In genomic region chr4:121846662-121847061, GRCh38 we compare ENCODE assay signal across 26 cellular contexts. TPM values are rescaled to one million over a fixed set of nuclear protein-coding genes. Genes with fewer than 3 reads are reported as not detected.
DNase-seq lines count a peak whose midpoint lies in the region; ATAC-seq, FAIRE-seq and TF ChIP-seq lines count a peak whose summit lies in the region.
"Had no signal": no experiment of that assay in that cellular context is flagged by ENCODE, and none has a peak within 500 bp of the region (broad histone marks: within the 10 kb centered on the region; RNA-seq: fewer than 3 reads in every experiment).

No MANE protein-coding gene starts in this region.

- H3K4me1 Mint-ChIP-seq in activated CD8-positive, alpha-beta T cell treated with anti-CD3 and anti-CD28 coated beads for 36 hours (ENCODE audit: low read depth), result no peaks in the 10 kb centered on the region
- H3K4me1 Mint-ChIP-seq in activated CD8-positive, alpha-beta T cell treated with anti-CD3 and anti-CD28 coated beads, Interleukin-2, amount 10 ng/mL, durations not matched to agents 7 days and 5 days (ENCODE audit: low read depth), result no peaks in the 10 kb centered on the region
- H3K4me1 Mint-ChIP-seq in stimulated activated effector memory CD8-positive, alpha-beta T cell treated with anti-CD3 and anti-CD28 coated beads, Interleukin-12 subunit alpha, Interleukin-12 subunit beta, amount 100 ng/mL, for 72 hours, result no peaks in the 10 kb centered on the region
- H3K4me1 Mint-ChIP-seq: CD14-positive monocyte; CD8-positive, alpha-beta memory T cell had no signal

- no peaks in the 10 kb centered on the region for H3K9me3 ChIP-seq in SJCRH30 (replicated peaks)
- H3K9me3 ChIP-seq: A549; BE2C; BLaER1 treated with 17β-estradiol and CSF1 and Interleukin-3, amounts not matched to agents 10 nM and 100 nM; HAP-1 had no signal

- H3K27ac Mint-ChIP-seq in activated CD8-positive, alpha-beta T cell treated with anti-CD3 and anti-CD28 coated beads for 36 hours, result peak overlapping the region; percentile 12
- no peak overlapping the region for H3K27ac Mint-ChIP-seq in activated CD8-positive, alpha-beta T cell treated with anti-CD3 and anti-CD28 coated beads, Interleukin-2, amount 10 ng/mL, durations not matched to agents 7 days and 5 days
- no peak overlapping the region for H3K27ac Mint-ChIP-seq in stimulated activated effector memory CD8-positive, alpha-beta T cell treated with anti-CD3 and anti-CD28 coated beads, Interleukin-12 subunit alpha, Interleukin-12 subunit beta, amount 100 ng/mL, for 72 hours
- H3K27ac Mint-ChIP-seq in activated naive CD4-positive, alpha-beta T cell treated with anti-CD3 and anti-CD28 coated beads, Interleukin-2, amount 50 U/mL, for 72 hours, result no peak overlapping the region
- H3K27ac Mint-ChIP-seq: CD4-positive, alpha-beta T cell; HFFc6 had no signal

- no peak for TF ChIP-seq POLR2A in GM12891 (IDR thresholded peaks at IDR 0.05; ENCODE audit: low read depth, low read length)

- H3K4me1 ChIP-seq in SJCRH30, result no peaks in the 10 kb centered on the region
- H3K4me1 ChIP-seq: A549; BE2C; BLaER1 treated with 17β-estradiol and CSF1 and Interleukin-3, amounts not matched to agents 10 nM and 100 nM; HAP-1 had no signal

- intact Hi-C loops in activated CD8-positive, alpha-beta T cell treated with anti-CD3 and anti-CD28 coated beads for 36 hours (cut with micrococcal nuclease), result no loop called here

- no peak for DNase-seq in activated CD8-positive, alpha-beta T cell treated with anti-CD3 and anti-CD28 coated beads for 36 hours
- DNase-seq in activated CD8-positive, alpha-beta T cell treated with anti-CD3 and anti-CD28 coated beads, Interleukin-2, amount 10 ng/mL, durations not matched to agents 7 days and 5 days, result no peak
- DNase-seq in GM12891 (ENCODE audit: insufficient read length, low spot score), result no peak
- DNase-seq in stimulated activated effector memory CD8-positive, alpha-beta T cell treated with anti-CD3 and anti-CD28 coated beads, Interleukin-12 subunit alpha, Interleukin-12 subunit beta, amount 100 ng/mL, for 72 hours (ENCODE audit: low spot score in 2 of 2), result no peak
- no peak for DNase-seq in activated naive CD4-positive, alpha-beta T cell treated with anti-CD3 and anti-CD28 coated beads, Interleukin-2, amount 50 U/mL, for 72 hours (ENCODE audit: low spot score in 2 of 2)
- no peak for DNase-seq in SJCRH30
- DNase-seq: 8988T; ACHN; AML-193; BE2C; CD4-positive, alpha-beta T cell; CD8-positive, alpha-beta memory T cell; DMS 273 treated with DMSO at 0.1 percent for 48 hours; DMS79; EL; GDM1; GOT3; HFFc6 had no signal

- no peak overlapping the region for H3K27ac ChIP-seq in SJCRH30
- H3K27ac ChIP-seq: A549; BLaER1 treated with 17β-estradiol and CSF1 and Interleukin-3, amounts not matched to agents 10 nM and 100 nM had no signal

- H3K9me3 Mint-ChIP-seq in activated CD8-positive, alpha-beta T cell treated with anti-CD3 and anti-CD28 coated beads for 36 hours, result no peaks in the 10 kb centered on the region
- H3K9me3 Mint-ChIP-seq in activated CD8-positive, alpha-beta T cell treated with anti-CD3 and anti-CD28 coated beads, Interleukin-2, amount 10 ng/mL, durations not matched to agents 7 days and 5 days (ENCODE audit: insufficient read depth), result no peaks in the 10 kb centered on the region
- H3K9me3 Mint-ChIP-seq in stimulated activated effector memory CD8-positive, alpha-beta T cell treated with anti-CD3 and anti-CD28 coated beads, Interleukin-12 subunit alpha, Interleukin-12 subunit beta, amount 100 ng/mL, for 72 hours, result no peaks in the 10 kb centered on the region
- no peaks in the 10 kb centered on the region for H3K9me3 Mint-ChIP-seq in activated naive CD4-positive, alpha-beta T cell treated with anti-CD3 and anti-CD28 coated beads, Interleukin-2, amount 50 U/mL, for 72 hours
- H3K9me3 Mint-ChIP-seq: CD14-positive monocyte; CD4-positive, alpha-beta T cell; CD8-positive, alpha-beta memory T cell; HFFc6 had no signal

- peak; percentile 50 for FAIRE-seq in GM12891 (lab: Jason Lieb, UNC)
- FAIRE-seq: A549, GM12878, GM18507, H54 had no signal

- H3K36me3 Mint-ChIP-seq in activated CD8-positive, alpha-beta T cell treated with anti-CD3 and anti-CD28 coated beads for 36 hours (ENCODE audit: low read depth), result peaks cover 17% of the 10 kb centered on the region
- H3K36me3 Mint-ChIP-seq in activated CD8-positive, alpha-beta T cell treated with anti-CD3 and anti-CD28 coated beads, Interleukin-2, amount 10 ng/mL, durations not matched to agents 7 days and 5 days (ENCODE audit: low read depth), result peaks cover 14% of the 10 kb centered on the region
- peaks cover 27% of the 10 kb centered on the region for H3K36me3 Mint-ChIP-seq in stimulated activated effector memory CD8-positive, alpha-beta T cell treated with anti-CD3 and anti-CD28 coated beads, Interleukin-12 subunit alpha, Interleukin-12 subunit beta, amount 100 ng/mL, for 72 hours
- H3K36me3 Mint-ChIP-seq in activated naive CD4-positive, alpha-beta T cell treated with anti-CD3 and anti-CD28 coated beads, Interleukin-2, amount 50 U/mL, for 72 hours, result peaks cover 0 to 9% of the 10 kb centered on the region in 2 donors

- no peak for TF ChIP-seq CTCF in activated CD8-positive, alpha-beta T cell treated with anti-CD3 and anti-CD28 coated beads for 36 hours (IDR thresholded peaks at IDR 0.05)

- H3K4me3 ChIP-seq in SJCRH30, result no peak overlapping the region
- H3K4me3 ChIP-seq: A549; BLaER1 treated with 17β-estradiol and CSF1 and Interleukin-3, amounts not matched to agents 10 nM and 100 nM; GM12878; HAP-1 had no signal

- POLR2A ChIA-PET in activated CD8-positive, alpha-beta T cell treated with anti-CD3 and anti-CD28 coated beads for 36 hours (lab: Charles Lee), result no interaction called here
- POLR2A ChIA-PET in activated CD8-positive, alpha-beta T cell treated with anti-CD3 and anti-CD28 coated beads, Interleukin-2, amount 10 ng/mL, durations not matched to agents 7 days and 5 days (lab: Charles Lee), result no interaction called here

- no peaks in the 10 kb centered on the region for H3K27me3 ChIP-seq in SJCRH30
- H3K27me3 ChIP-seq: BE2C; BLaER1 treated with 17β-estradiol and CSF1 and Interleukin-3, amounts not matched to agents 10 nM and 100 nM had no signal

- CTCF ChIA-PET in activated CD8-positive, alpha-beta T cell treated with anti-CD3 and anti-CD28 coated beads for 36 hours (lab: Charles Lee), result no interaction called here
- CTCF ChIA-PET in activated CD8-positive, alpha-beta T cell treated with anti-CD3 and anti-CD28 coated beads, Interleukin-2, amount 10 ng/mL, durations not matched to agents 7 days and 5 days (lab: Charles Lee), result interaction anchor here (1.1 kb wide), 1 partner anchor 20 kb away, joined by 3 read pairs; no protein-coding TSS in a partner anchor

- H3K4me3 Mint-ChIP-seq in activated CD8-positive, alpha-beta T cell treated with anti-CD3 and anti-CD28 coated beads for 36 hours, result no peak overlapping the region
- H3K4me3 Mint-ChIP-seq in activated CD8-positive, alpha-beta T cell treated with anti-CD3 and anti-CD28 coated beads, Interleukin-2, amount 10 ng/mL, durations not matched to agents 7 days and 5 days, result no peak overlapping the region
- no peak overlapping the region for H3K4me3 Mint-ChIP-seq in stimulated activated effector memory CD8-positive, alpha-beta T cell treated with anti-CD3 and anti-CD28 coated beads, Interleukin-12 subunit alpha, Interleukin-12 subunit beta, amount 100 ng/mL, for 72 hours
- H3K4me3 Mint-ChIP-seq: CD14-positive monocyte; CD4-positive, alpha-beta T cell; CD8-positive, alpha-beta memory T cell; HFFc6 had no signal

- peaks cover 25% of the 10 kb centered on the region for H3K36me3 ChIP-seq in SJCRH30
- H3K36me3 ChIP-seq: BE2C had no signal

- peak; percentile 56 for ATAC-seq in activated CD8-positive, alpha-beta T cell treated with anti-CD3 and anti-CD28 coated beads for 36 hours
- ATAC-seq in activated CD8-positive, alpha-beta T cell treated with anti-CD3 and anti-CD28 coated beads, Interleukin-2, amount 10 ng/mL, durations not matched to agents 7 days and 5 days, result no peak
- ATAC-seq in HG02885 (IDR thresholded peaks at IDR 0.05; ENCODE audit: poor library complexity, unreplicated experiment), result peak; percentile 87
- peak; percentile 90 for ATAC-seq in stimulated activated effector memory CD8-positive, alpha-beta T cell treated with anti-CD3 and anti-CD28 coated beads, Interleukin-12 subunit alpha, Interleukin-12 subunit beta, amount 100 ng/mL, for 72 hours
- ATAC-seq in activated naive CD4-positive, alpha-beta T cell treated with anti-CD3 and anti-CD28 coated beads, Interleukin-2, amount 50 U/mL, for 72 hours, result no peak
- ATAC-seq: A549, GM12878 had no signal

- no peaks in the 10 kb centered on the region for H3K27me3 Mint-ChIP-seq in activated CD8-positive, alpha-beta T cell treated with anti-CD3 and anti-CD28 coated beads for 36 hours
- no peaks in the 10 kb centered on the region for H3K27me3 Mint-ChIP-seq in activated CD8-positive, alpha-beta T cell treated with anti-CD3 and anti-CD28 coated beads, Interleukin-2, amount 10 ng/mL, durations not matched to agents 7 days and 5 days (ENCODE audit: low read depth)
- H3K27me3 Mint-ChIP-seq: CD4-positive, alpha-beta T cell; CD8-positive, alpha-beta memory T cell had no signal

TF ChIP-seq in GM12891, 5 proteins besides CTCF, POLR2A, EP300 and RAD21 (continues in another document):
- TF ChIP-seq TAF1 (IDR thresholded peaks at IDR 0.05; ENCODE audit: low read depth, low read length), result no peak

RNA-seq across cellular contexts. Expression of gene CCNA2, which starts 23.0 kb away (rescaled TPM):
- total RNA-seq in activated CD8-positive, alpha-beta T cell treated with anti-CD3 and anti-CD28 coated beads for 36 hours, result 100 to 1,000 TPM; 102 to 105 TPM
- 100 to 1,000 TPM; 131 to 132 TPM for total RNA-seq in activated CD8-positive, alpha-beta T cell treated with anti-CD3 and anti-CD28 coated beads, Interleukin-2, amount 10 ng/mL, durations not matched to agents 7 days and 5 days
- 29.0 TPM for polyA plus RNA-seq in GM12891 (2012; ENCODE audit: low read depth, missing spikeins)
- total RNA-seq in activated naive CD4-positive, alpha-beta T cell treated with anti-CD3 and anti-CD28 coated beads, Interleukin-2, amount 50 U/mL, for 72 hours, result 100 to 1,000 TPM; 105 to 125 TPM
- 226 TPM in 2 replicates for total RNA-seq in SJCRH30 (2014; rRNA removed; shearing (Covaris generic))

RNA-seq across cellular contexts. Expression of gene BBS7, which starts 23.6 kb away (rescaled TPM):
- 10 to 100 TPM; 12.7 to 15.8 TPM for total RNA-seq in activated CD8-positive, alpha-beta T cell treated with anti-CD3 and anti-CD28 coated beads for 36 hours
- total RNA-seq in activated CD8-positive, alpha-beta T cell treated with anti-CD3 and anti-CD28 coated beads, Interleukin-2, amount 10 ng/mL, durations not matched to agents 7 days and 5 days, result 10 to 100 TPM; 16.4 to 18.5 TPM
- polyA plus RNA-seq in GM12891 (2012; ENCODE audit: low read depth, missing spikeins), result 3.9 TPM
- 10 to 100 TPM; 13.9 to 17.6 TPM for total RNA-seq in activated naive CD4-positive, alpha-beta T cell treated with anti-CD3 and anti-CD28 coated beads, Interleukin-2, amount 50 U/mL, for 72 hours
- total RNA-seq in SJCRH30 (2014; rRNA removed; shearing (Covaris generic)), result 19.8 and 22.3 TPM in 2 replicates

RNA-seq across cellular contexts. Expression of gene EXOSC9, which starts 45.5 kb away (rescaled TPM):
- 10 to 100 TPM; 75.8 to 76.8 TPM for total RNA-seq in activated CD8-positive, alpha-beta T cell treated with anti-CD3 and anti-CD28 coated beads for 36 hours
- total RNA-seq in activated CD8-positive, alpha-beta T cell treated with anti-CD3 and anti-CD28 coated beads, Interleukin-2, amount 10 ng/mL, durations not matched to agents 7 days and 5 days, result 10 to 100 TPM; 54.2 to 56.8 TPM
- 51.2 TPM for polyA plus RNA-seq in GM12891 (2012; ENCODE audit: low read depth, missing spikeins)
- 10 to 100 TPM; 66.3 to 75.4 TPM for total RNA-seq in activated naive CD4-positive, alpha-beta T cell treated with anti-CD3 and anti-CD28 coated beads, Interleukin-2, amount 50 U/mL, for 72 hours
- total RNA-seq in SJCRH30 (2014; rRNA removed; shearing (Covaris generic)), result 92.7 and 115 TPM in 2 replicates

Comparison
In these comparisons a context has a peak if more than half of its experiments do, and no peak if none do; other contexts are left out.
1. ATAC-seq: peak in activated CD8-positive, alpha-beta T cell treated with anti-CD3 and anti-CD28 coated beads for 36 hours (single experiment), HG02885 (single experiment) and stimulated activated effector memory CD8-positive, alpha-beta T cell treated with anti-CD3 and anti-CD28 coated beads, Interleukin-12 subunit alpha, Interleukin-12 subunit beta, amount 100 ng/mL, for 72 hours (single experiment); none in activated CD8-positive, alpha-beta T cell treated with anti-CD3 and anti-CD28 coated beads, Interleukin-2, amount 10 ng/mL, durations not matched to agents 7 days and 5 days (single experiment) and activated naive CD4-positive, alpha-beta T cell treated with anti-CD3 and anti-CD28 coated beads, Interleukin-2, amount 50 U/mL, for 72 hours (0 of 2).